7 cellular contexts compared by ENCODE assay signal in genomic region chr11:64869571-64870175, GRCh38. TPM values are rescaled to one million over a fixed set of nuclear protein-coding genes. Genes with fewer than 3 reads are reported as not detected.
DNase-seq lines count a peak whose midpoint lies in the region; ATAC-seq and TF ChIP-seq lines count a peak whose summit lies in the region.
"Had no signal": no experiment of that assay in that cellular context is flagged by ENCODE, and none has a peak within 500 bp of the region (broad histone marks: within the 10 kb centered on the region; RNA-seq: fewer than 3 reads in every experiment).

No MANE protein-coding gene starts in this region.

- ATAC-seq in activated naive CD8-positive, alpha-beta T cell treated with anti-CD3 and anti-CD28 coated beads, Interleukin-2, amount 50 U/mL, for 24 hours = no peak
- ATAC-seq in natural killer cell (peak in 2 of 3 donors; percentile 22 to 40), HG03521 (IDR thresholded peaks at IDR 0.05; ENCODE audit: unreplicated experiment) (no peak)

- H3K4me3 ChIP-seq in GM12875 (ENCODE audit: low read depth, low read length) = peak overlapping the region; percentile 49
- H3K4me3 ChIP-seq: pancreas had no signal

- peak; percentile 56 for TF ChIP-seq CTCF in GM12875 (IDR thresholded peaks at IDR 0.05; ENCODE audit: borderline replicate concordance, insufficient read depth, low read depth, low read length)
- TF ChIP-seq CTCF in natural killer cell (IDR thresholded peaks at IDR 0.05) = peak; percentile 22

- peaks cover 51% of the 10 kb centered on the region for H3K36me3 Mint-ChIP-seq in activated naive CD8-positive, alpha-beta T cell treated with anti-CD3 and anti-CD28 coated beads, Interleukin-2, amount 50 U/mL, for 24 hours (ENCODE audit: low read depth)
- H3K36me3 Mint-ChIP-seq in natural killer cell = no peaks in the 10 kb centered on the region

- H3K9me3 Mint-ChIP-seq in activated naive CD8-positive, alpha-beta T cell treated with anti-CD3 and anti-CD28 coated beads, Interleukin-2, amount 50 U/mL, for 24 hours = peaks cover 8% of the 10 kb centered on the region
- H3K9me3 Mint-ChIP-seq in natural killer cell = no peaks in the 10 kb centered on the region

- intact Hi-C loops in natural killer cell (cut with micrococcal nuclease) (loop anchor here (1.0 kb wide), 1 partner anchor 9 kb away; the partner anchor contains the start of gene EHD1), head of caudate nucleus (cut with DNase I) (no loop called here)

- peak overlapping the region; percentile 86 for H3K27ac Mint-ChIP-seq in activated naive CD8-positive, alpha-beta T cell treated with anti-CD3 and anti-CD28 coated beads, Interleukin-2, amount 50 U/mL, for 24 hours
- peak overlapping the region; percentile 87 for H3K27ac Mint-ChIP-seq in natural killer cell

- H3K4me3 Mint-ChIP-seq in activated naive CD8-positive, alpha-beta T cell treated with anti-CD3 and anti-CD28 coated beads, Interleukin-2, amount 50 U/mL, for 24 hours = peak overlapping the region; percentile 54
- peak overlapping the region; percentile 76 for H3K4me3 Mint-ChIP-seq in natural killer cell

- DNase-seq in activated naive CD8-positive, alpha-beta T cell treated with anti-CD3 and anti-CD28 coated beads, Interleukin-2, amount 50 U/mL, for 24 hours = peak; percentile 34
- DNase-seq in natural killer cell = no peak
- DNase-seq in GM19240 (ENCODE audit: insufficient read length, low spot score) = no peak
- DNase-seq in head of caudate nucleus = no peak

- H3K4me1 Mint-ChIP-seq in activated naive CD8-positive, alpha-beta T cell treated with anti-CD3 and anti-CD28 coated beads, Interleukin-2, amount 50 U/mL, for 24 hours = peaks cover 90% of the 10 kb centered on the region
- peaks cover 74 to 78% of the 10 kb centered on the region in 2 donors for H3K4me1 Mint-ChIP-seq in natural killer cell

- H3K27me3 Mint-ChIP-seq in activated naive CD8-positive, alpha-beta T cell treated with anti-CD3 and anti-CD28 coated beads, Interleukin-2, amount 50 U/mL, for 24 hours = no peaks in the 10 kb centered on the region
- no peaks in the 10 kb centered on the region for H3K27me3 Mint-ChIP-seq in natural killer cell (ENCODE audit: low read depth in 2 of 2)

RNA-seq across cellular contexts. Expression of gene EHD1, which starts 8.7 kb away (rescaled TPM):
- total RNA-seq in natural killer cell = 100 to 1,000 TPM; 218 to 246 (median 225) TPM

RNA-seq across cellular contexts. Expression of gene CDC42BPG, which starts 25.2 kb away (rescaled TPM):
- 10 to 100 TPM in 2 of 3 donors, 1 to 10 TPM in 1; 8.2 to 12.7 (median 10.7) TPM for total RNA-seq in natural killer cell

RNA-seq across cellular contexts. Expression of gene ATG2A, which starts 47.3 kb away (rescaled TPM):
- 100 to 1,000 TPM; 165 to 321 (median 259) TPM for total RNA-seq in natural killer cell

RNA-seq across cellular contexts. Expression of gene PPP2R5B, which starts 54.8 kb away (rescaled TPM):
- 10 to 100 TPM; 27.8 to 31.5 (median 28.5) TPM for total RNA-seq in natural killer cell

RNA-seq across cellular contexts. Expression of gene MEN1, which starts 59.3 kb away (rescaled TPM):
- total RNA-seq in natural killer cell = 10 to 100 TPM; 29.3 to 42.2 (median 32.2) TPM

Comparison
In these comparisons a context has a peak if more than half of its experiments do, and no peak if none do; other contexts are left out.
1. ATAC-seq: peak in natural killer cell (2 of 3); none in activated naive CD8-positive, alpha-beta T cell treated with anti-CD3 and anti-CD28 coated beads, Interleukin-2, amount 50 U/mL, for 24 hours (single experiment) and HG03521 (single experiment).